10 cellular contexts compared by ENCODE assay signal in genomic region chr14:24959791-24960331, GRCh38.
DNase-seq lines count a peak whose midpoint lies in the region; ATAC-seq and TF ChIP-seq lines count a peak whose summit lies in the region.
"Had no signal": no experiment of that assay in that cellular context is flagged by ENCODE, and none has a peak within 500 bp of the region (broad histone marks: within the 10 kb centered on the region; RNA-seq: fewer than 3 reads in every experiment).

No MANE protein-coding gene starts in this region.

- peak; percentile 56 to 72 for DNase-seq in Caco-2
- peak; percentile 30 for DNase-seq in iris pigment epithelial cell (ENCODE audit: low read depth)
- DNase-seq in NCI-H510A (lab: John Stamatoyannopoulos, UW), result no peak
- no peak for DNase-seq in HK-2 (ENCODE audit: unreplicated experiment)
- no peak for DNase-seq in NCI-H187 treated with DMSO at 0.1 percent for 48 hours (lab: John Stamatoyannopoulos, UW)
- DNase-seq: foreskin keratinocyte, NCI-H524 had no signal

- no peaks in the 10 kb centered on the region for H3K9me3 Mint-ChIP-seq in Caco-2 (ENCODE audit: unreplicated experiment)

- POLR2A ChIA-PET in Caco-2 (lab: Charles Lee), result interaction anchor here (0.6 kb wide), 1 partner anchor 9 kb away, joined by 3 read pairs; no protein-coding TSS in a partner anchor

- CTCF ChIA-PET in Caco-2 (lab: Charles Lee), result no interaction called here

- no peak overlapping the region for H3K4me3 ChIP-seq in Caco-2 (ENCODE audit: low read depth, low read length)

- peaks cover 41% of the 10 kb centered on the region for H3K4me1 Mint-ChIP-seq in Caco-2 (ENCODE audit: low read depth, unreplicated experiment)

- H3K4me1 ChIP-seq in Caco-2, result peaks cover 45% of the 10 kb centered on the region
- H3K4me1 ChIP-seq: foreskin keratinocyte had no signal

- no peak overlapping the region for H3K4me3 Mint-ChIP-seq in Caco-2 (ENCODE audit: unreplicated experiment)

- no peak for TF ChIP-seq CTCF in Caco-2 (IDR thresholded peaks at IDR 0.05; ENCODE audit: insufficient read depth in 1 of 2, low read depth in 1 of 2, low read length in 1 of 2, severe bottlenecking in 1 of 2, unreplicated experiment in 1 of 2)

- ATAC-seq in GM21526 (IDR thresholded peaks at IDR 0.05; ENCODE audit: low FRiP score, unreplicated experiment), result peak; percentile 83
- ATAC-seq in HG03432 (IDR thresholded peaks at IDR 0.05; ENCODE audit: unreplicated experiment), result peak; percentile 67
- no peak for ATAC-seq in GM19455 (IDR thresholded peaks at IDR 0.05; ENCODE audit: unreplicated experiment)
- ATAC-seq: foreskin keratinocyte had no signal

- intact Hi-C loops in Caco-2 (cut with micrococcal nuclease; ENCODE audit: unreplicated experiment), result no loop called here

- peaks cover 24% of the 10 kb centered on the region for H3K36me3 Mint-ChIP-seq in Caco-2 (ENCODE audit: insufficient read depth, unreplicated experiment)

- no peak overlapping the region for H3K27ac Mint-ChIP-seq in Caco-2 (ENCODE audit: unreplicated experiment)

- H3K27me3 Mint-ChIP-seq in Caco-2 (ENCODE audit: insufficient read depth, unreplicated experiment), result no peaks in the 10 kb centered on the region

- BruUV-seq in Caco-2 (replicated peaks; lab: Mats Ljungman, UMichigan), result no TSS peak

- no peaks in the 10 kb centered on the region for H3K27me3 ChIP-seq in Caco-2 (replicated peaks; ENCODE audit: control insufficient read depth, insufficient read depth, low read length)
- H3K27me3 ChIP-seq: foreskin keratinocyte had no signal

- H3K9me3 ChIP-seq in Caco-2, result no peaks in the 10 kb centered on the region

- no peaks in the 10 kb centered on the region for H3K36me3 ChIP-seq in Caco-2 (ENCODE audit: control insufficient read depth, insufficient read depth, low read length)

Comparison
In these comparisons a context has a peak if more than half of its experiments do, and no peak if none do; other contexts are left out.
1. DNase-seq: peak in Caco-2 (2 of 2) and iris pigment epithelial cell (single experiment); none in NCI-H510A (single experiment), HK-2 (single experiment) and NCI-H187 treated with DMSO at 0.1 percent for 48 hours (single experiment).